Comparison of ENCODE assay signal across 23 cellular contexts in the genomic region with DNA sequence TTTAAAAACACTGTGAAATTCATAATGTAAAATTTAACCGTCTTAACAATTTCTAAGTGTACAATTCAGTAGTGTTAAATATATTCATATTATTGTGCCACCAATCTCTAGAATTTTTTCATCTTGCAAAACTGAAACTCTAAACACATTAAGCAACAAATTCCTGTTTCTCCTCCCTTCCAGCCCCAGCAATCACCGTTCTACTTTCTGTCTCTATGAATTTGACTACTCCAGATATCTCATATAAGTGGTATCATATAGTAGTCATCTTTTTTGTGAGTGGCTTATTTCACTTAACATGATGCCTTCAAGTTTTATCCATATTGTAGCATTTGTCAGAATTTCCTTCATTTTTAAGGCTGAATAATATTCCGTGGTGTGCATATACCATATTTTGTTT. TPM values are rescaled to one million over a fixed set of nuclear protein-coding genes. Genes with fewer than 3 reads are reported as not detected.
DNase-seq lines count a peak whose midpoint lies in the region; ATAC-seq and TF ChIP-seq lines count a peak whose summit lies in the region.
"Had no signal": no experiment of that assay in that cellular context is flagged by ENCODE, and none has a peak within 500 bp of the region (broad histone marks: within the 10 kb centered on the region; RNA-seq: fewer than 3 reads in every experiment).

No MANE protein-coding gene starts in this region.

- peaks cover 12% of the 10 kb centered on the region for H3K4me1 Mint-ChIP-seq in activated CD4-positive, alpha-beta T cell treated with anti-CD3 and anti-CD28 coated beads, Interleukin-2, amount 10 ng/mL, durations not matched to agents 7 days and 5 days
- H3K4me1 Mint-ChIP-seq in activated B cell treated with CpG ODN at 0.5 μM for 24 hours, result peaks cover 34% of the 10 kb centered on the region
- H3K4me1 Mint-ChIP-seq in stimulated activated memory B cell treated with anti-CD40 and anti-IgM and Interleukin-4, amounts not matched to agents 10 μg/mL and 1 μg/mL and 100 μg/mL, for 72 hours, result peaks cover 36% of the 10 kb centered on the region
- no peaks in the 10 kb centered on the region for H3K4me1 Mint-ChIP-seq in activated naive CD4-positive, alpha-beta T cell treated with anti-CD3 and anti-CD28 coated beads, Interleukin-2, amount 10 ng/mL, durations not matched to agents 7 days and 5 days
- H3K4me1 Mint-ChIP-seq: GM23338 had no signal

- intact Hi-C loops in activated B cell treated with CpG ODN at 0.5 μM for 24 hours (cut with micrococcal nuclease) (loop anchor here (5.0 kb wide), 1 partner anchor 43 kb away; no protein-coding TSS in a partner anchor), Right ventricle myocardium superior (cut with DNase I) (no loop called here)

- H3K27me3 Mint-ChIP-seq in activated CD4-positive, alpha-beta T cell treated with anti-CD3 and anti-CD28 coated beads, Interleukin-2, amount 10 ng/mL, durations not matched to agents 7 days and 5 days, result peaks cover 12% of the 10 kb centered on the region
- no peaks in the 10 kb centered on the region for H3K27me3 Mint-ChIP-seq in activated B cell treated with CpG ODN at 0.5 μM for 24 hours
- H3K27me3 Mint-ChIP-seq in stimulated activated memory B cell treated with anti-CD40 and anti-IgM and Interleukin-4, amounts not matched to agents 10 μg/mL and 1 μg/mL and 100 μg/mL, for 72 hours, result no peaks in the 10 kb centered on the region
- peaks cover 8% of the 10 kb centered on the region for H3K27me3 Mint-ChIP-seq in activated naive CD4-positive, alpha-beta T cell treated with anti-CD3 and anti-CD28 coated beads, Interleukin-2, amount 10 ng/mL, durations not matched to agents 7 days and 5 days

- H3K9me3 Mint-ChIP-seq in activated CD4-positive, alpha-beta T cell treated with anti-CD3 and anti-CD28 coated beads, Interleukin-2, amount 10 ng/mL, durations not matched to agents 7 days and 5 days, result peaks cover 4% of the 10 kb centered on the region
- H3K9me3 Mint-ChIP-seq in activated B cell treated with CpG ODN at 0.5 μM for 24 hours, result no peaks in the 10 kb centered on the region
- H3K9me3 Mint-ChIP-seq in stimulated activated memory B cell treated with anti-CD40 and anti-IgM and Interleukin-4, amounts not matched to agents 10 μg/mL and 1 μg/mL and 100 μg/mL, for 72 hours, result no peaks in the 10 kb centered on the region
- peaks cover 3% of the 10 kb centered on the region for H3K9me3 Mint-ChIP-seq in activated naive CD4-positive, alpha-beta T cell treated with anti-CD3 and anti-CD28 coated beads, Interleukin-2, amount 10 ng/mL, durations not matched to agents 7 days and 5 days

- H3K27ac Mint-ChIP-seq in activated CD4-positive, alpha-beta T cell treated with anti-CD3 and anti-CD28 coated beads, Interleukin-2, amount 10 ng/mL, durations not matched to agents 7 days and 5 days, result peak overlapping the region; percentile 69
- H3K27ac Mint-ChIP-seq in activated B cell treated with CpG ODN at 0.5 μM for 24 hours, result peak overlapping the region; percentile 59
- H3K27ac Mint-ChIP-seq in stimulated activated memory B cell treated with anti-CD40 and anti-IgM and Interleukin-4, amounts not matched to agents 10 μg/mL and 1 μg/mL and 100 μg/mL, for 72 hours, result peak overlapping the region; percentile 74
- no peak overlapping the region for H3K27ac Mint-ChIP-seq in activated naive CD4-positive, alpha-beta T cell treated with anti-CD3 and anti-CD28 coated beads, Interleukin-2, amount 10 ng/mL, durations not matched to agents 7 days and 5 days
- H3K27ac Mint-ChIP-seq: GM23338 had no signal

- peaks cover 4% of the 10 kb centered on the region for H3K36me3 Mint-ChIP-seq in activated CD4-positive, alpha-beta T cell treated with anti-CD3 and anti-CD28 coated beads, Interleukin-2, amount 10 ng/mL, durations not matched to agents 7 days and 5 days (ENCODE audit: low read depth)
- H3K36me3 Mint-ChIP-seq in activated B cell treated with CpG ODN at 0.5 μM for 24 hours (ENCODE audit: low read depth), result no peaks in the 10 kb centered on the region
- no peaks in the 10 kb centered on the region for H3K36me3 Mint-ChIP-seq in stimulated activated memory B cell treated with anti-CD40 and anti-IgM and Interleukin-4, amounts not matched to agents 10 μg/mL and 1 μg/mL and 100 μg/mL, for 72 hours
- H3K36me3 Mint-ChIP-seq in activated naive CD4-positive, alpha-beta T cell treated with anti-CD3 and anti-CD28 coated beads, Interleukin-2, amount 10 ng/mL, durations not matched to agents 7 days and 5 days, result no peaks in the 10 kb centered on the region

- CTCF ChIA-PET in activated CD4-positive, alpha-beta T cell treated with anti-CD3 and anti-CD28 coated beads, Interleukin-2, amount 10 ng/mL, durations not matched to agents 7 days and 5 days (lab: Charles Lee), result no interaction called here
- CTCF ChIA-PET in activated B cell treated with CpG ODN at 0.5 μM for 24 hours (lab: Charles Lee), result no interaction called here
- CTCF ChIA-PET in activated naive CD4-positive, alpha-beta T cell treated with anti-CD3 and anti-CD28 coated beads, Interleukin-2, amount 10 ng/mL, durations not matched to agents 7 days and 5 days (lab: Charles Lee), result no interaction called here

- ATAC-seq in activated B cell treated with CpG ODN at 0.5 μM for 24 hours (ENCODE audit: low read depth) (peak; percentile 64), GM21515 (IDR thresholded peaks at IDR 0.05; ENCODE audit: unreplicated experiment) (no peak), Right ventricle myocardium superior (ENCODE audit: poor library complexity) (no peak)
- ATAC-seq in stimulated activated memory B cell treated with anti-CD40 and anti-IgM and Interleukin-4, amounts not matched to agents 10 μg/mL and 1 μg/mL and 100 μg/mL, for 72 hours, result no peak
- ATAC-seq: A549, GM23338, HepG2, K562, PC-3 had no signal

- H3K4me3 Mint-ChIP-seq in activated CD4-positive, alpha-beta T cell treated with anti-CD3 and anti-CD28 coated beads, Interleukin-2, amount 10 ng/mL, durations not matched to agents 7 days and 5 days, result no peak overlapping the region
- H3K4me3 Mint-ChIP-seq in activated B cell treated with CpG ODN at 0.5 μM for 24 hours, result peak overlapping the region; percentile 6
- H3K4me3 Mint-ChIP-seq in stimulated activated memory B cell treated with anti-CD40 and anti-IgM and Interleukin-4, amounts not matched to agents 10 μg/mL and 1 μg/mL and 100 μg/mL, for 72 hours, result peak overlapping the region; percentile 46
- no peak overlapping the region for H3K4me3 Mint-ChIP-seq in activated naive CD4-positive, alpha-beta T cell treated with anti-CD3 and anti-CD28 coated beads, Interleukin-2, amount 10 ng/mL, durations not matched to agents 7 days and 5 days
- H3K4me3 Mint-ChIP-seq: GM23338 had no signal

- POLR2A ChIA-PET in activated CD4-positive, alpha-beta T cell treated with anti-CD3 and anti-CD28 coated beads, Interleukin-2, amount 10 ng/mL, durations not matched to agents 7 days and 5 days (lab: Charles Lee), result no interaction called here
- POLR2A ChIA-PET in activated B cell treated with CpG ODN at 0.5 μM for 24 hours (lab: Charles Lee), result interaction anchor here (0.6 kb wide), 1 partner anchor 152 kb away, joined by 3 read pairs; no protein-coding TSS in a partner anchor

- TF ChIP-seq CTCF in activated B cell treated with CpG ODN at 0.5 μM for 24 hours (IDR thresholded peaks at IDR 0.05), result no peak

- no peak for DNase-seq in activated CD4-positive, alpha-beta T cell treated with anti-CD3 and anti-CD28 coated beads, Interleukin-2, amount 10 ng/mL, durations not matched to agents 7 days and 5 days
- DNase-seq in activated CD4-positive, alpha-beta T cell treated with anti-CD3 and anti-CD28 coated beads for 1 hour, result no peak
- DNase-seq in MV-4-11 (lab: John Stamatoyannopoulos, UW) (peak; percentile 62), activated B cell treated with CpG ODN at 0.5 μM for 24 hours (no peak), Right ventricle myocardium superior (no peak)
- DNase-seq in activated naive CD4-positive, alpha-beta T cell treated with anti-CD3 and anti-CD28 coated beads, Interleukin-2, amount 10 ng/mL, durations not matched to agents 7 days and 5 days, result no peak
- DNase-seq: BE2C, EL, GF-D8, NCI-H1417, NCI-H1694 treated with DMSO at 0.1 percent for 48 hours, NCI-H2081 treated with DMSO at 0.1 percent for 48 hours, NCI-H2171 treated with DMSO at 0.1 percent for 48 hours, NCI-H524 treated with DMSO at 0.1 percent for 48 hours, NCI-H82, PC-3, SHP77 had no signal

RNA-seq across cellular contexts. Expression of a gene that starts 44.7 kb away (rescaled TPM):
- total RNA-seq in activated CD4-positive, alpha-beta T cell treated with anti-CD3 and anti-CD28 coated beads, Interleukin-2, amount 10 ng/mL, durations not matched to agents 7 days and 5 days, result 1 to 10 TPM; 2.4 to 2.9 TPM
- 1.9 and 2.4 TPM in 2 replicates for total RNA-seq in activated B cell treated with CpG ODN at 0.5 μM for 24 hours
- total RNA-seq in Right ventricle myocardium superior, result 9.5 TPM

Comparison
In these comparisons a context has a peak if more than half of its experiments do, and no peak if none do; other contexts are left out.
1. H3K4me3 Mint-ChIP-seq: peak in activated B cell treated with CpG ODN at 0.5 μM for 24 hours (single experiment) and stimulated activated memory B cell treated with anti-CD40 and anti-IgM and Interleukin-4, amounts not matched to agents 10 μg/mL and 1 μg/mL and 100 μg/mL, for 72 hours (single experiment); none in activated CD4-positive, alpha-beta T cell treated with anti-CD3 and anti-CD28 coated beads, Interleukin-2, amount 10 ng/mL, durations not matched to agents 7 days and 5 days (single experiment) and activated naive CD4-positive, alpha-beta T cell treated with anti-CD3 and anti-CD28 coated beads, Interleukin-2, amount 10 ng/mL, durations not matched to agents 7 days and 5 days (single experiment).